In the genomic region with DNA sequence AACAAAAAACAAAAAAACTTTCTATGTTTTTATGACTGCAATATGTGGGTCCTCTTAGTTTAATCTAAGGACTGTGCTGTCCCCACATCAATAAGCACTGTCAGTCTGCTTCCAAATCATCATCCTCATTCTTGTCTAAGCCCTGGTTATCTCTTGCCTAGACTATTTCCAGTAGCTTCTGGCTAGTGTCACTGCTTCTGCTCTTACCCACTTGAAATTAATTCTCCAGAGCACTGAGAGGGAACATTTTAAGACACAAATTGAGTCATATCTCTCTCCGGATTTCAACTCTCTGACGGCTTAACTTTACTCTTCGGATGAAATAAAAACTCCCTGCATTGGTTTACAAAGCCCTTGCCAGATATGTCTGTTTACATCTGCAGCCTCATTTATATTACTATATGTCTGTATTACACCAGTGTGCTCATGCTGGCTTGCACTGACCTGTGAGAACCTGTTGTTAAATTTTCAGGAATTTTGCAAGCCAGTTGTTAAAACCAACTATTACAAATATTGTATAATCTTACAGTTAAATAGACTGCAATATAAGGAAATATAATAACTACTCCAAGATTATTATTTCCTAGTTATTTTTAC, we compare ENCODE assay signal across 24 cellular contexts.
A peak's percentile ranks its signal among the peaks of the same experiment; 100 is the strongest.
DNase-seq lines count a peak whose midpoint lies in the region; ATAC-seq and TF ChIP-seq lines count a peak whose summit lies in the region.
"Had no signal": no experiment of that assay in that cellular context is flagged by ENCODE, and none has a peak within 500 bp of the region (broad histone marks: within the 10 kb centered on the region; RNA-seq: fewer than 3 reads in every experiment).

No MANE protein-coding gene starts in this region.

- no peak overlapping the region for H2AFZ ChIP-seq in hepatocyte
- H2AFZ ChIP-seq in MM.1S (ENCODE audit: low read length): no peak overlapping the region

- H3K9ac ChIP-seq in MM.1S (ENCODE audit: low read length): no peak overlapping the region

- no peaks in the 10 kb centered on the region for H4K20me1 ChIP-seq in hepatocyte (ENCODE audit: insufficient read depth, poor library complexity, severe bottlenecking)
- H4K20me1 ChIP-seq in MM.1S (ENCODE audit: insufficient read depth, low read length): no peaks in the 10 kb centered on the region

- ATAC-seq in Right ventricle myocardium inferior: peak; percentile 89
- ATAC-seq in heart left ventricle: peak; percentile 88 to 97 (median 95)
- ATAC-seq: PC-3 had no signal

- intact Hi-C loops in Right ventricle myocardium inferior (cut with DNase I): loop anchor here (10.0 kb wide), 1 partner anchor 589 kb away; no protein-coding TSS in a partner anchor
- intact Hi-C loops in cardiac septum (cut with DNase I): loop anchor here (10.0 kb wide), 3 partner anchors 199 to 589 kb away; partner anchors contain the start of gene ADGRL3
- intact Hi-C loops in heart left ventricle (cut with DNase I): no loop called here

- DNase-seq in Right ventricle myocardium inferior (ENCODE audit: missing footprints) (no peak), cardiac septum (ENCODE audit: low spot score) (no peak), heart left ventricle (no peak), hepatocyte (ENCODE audit: low spot score) (peak; percentile 21), MM.1S (no peak), H4 (ENCODE audit: low spot score) (no peak), MV-4-11 (lab: John Stamatoyannopoulos, UW) (no peak), anterior cingulate cortex (lab: John Stamatoyannopoulos, UW) (no peak)
- DNase-seq: 8988T; ACHN; BE2C; CD8-positive, alpha-beta memory T cell; IMR-90; KG1; MG63; NCI-H1048; NCI-H1417; NCI-H1694; NCI-H2029 treated with DMSO at 0.1 percent for 48 hours; NCI-H446 treated with DMSO at 0.1 percent for 48 hours; NCI-H526; NCI-H82; NK-92 treated with Interleukin-12 subunit alpha and Interleukin-12 subunit beta, amount 100 ng/mL, for 24 hours; PC-3 had no signal

- H3K27me3 ChIP-seq in heart left ventricle: no peaks in the 10 kb centered on the region
- no peaks in the 10 kb centered on the region for H3K27me3 ChIP-seq in hepatocyte
- no peaks in the 10 kb centered on the region for H3K27me3 ChIP-seq in MM.1S (replicated peaks; ENCODE audit: insufficient read depth, low read length)
- H3K27me3 ChIP-seq: BE2C, MG63 had no signal

- WGBS in heart left ventricle, 4 donors: 16 to 46% (median 28%) methylated on average over 3 of the region's 3 CpGs
- WGBS in hepatocyte (ENCODE audit: low lambda C conversion rate, missing lambda C conversion rate): 38% methylated on average over 3 of the region's 3 CpGs

- H3K4me3 ChIP-seq in heart left ventricle (no peak overlapping the region), hepatocyte (no peak overlapping the region), MM.1S (ENCODE audit: low read length) (no peak overlapping the region)
- H3K4me3 ChIP-seq: MG63 had no signal

- H3K36me3 ChIP-seq in heart left ventricle: no peaks in the 10 kb centered on the region
- H3K36me3 ChIP-seq in hepatocyte (replicated peaks; ENCODE audit: insufficient read depth, low read depth): no peaks in the 10 kb centered on the region
- no peaks in the 10 kb centered on the region for H3K36me3 ChIP-seq in MM.1S (replicated peaks; ENCODE audit: insufficient read depth, low read length)
- H3K36me3 ChIP-seq: BE2C, MG63 had no signal

- no peaks in the 10 kb centered on the region for H3K79me2 ChIP-seq in hepatocyte
- no peaks in the 10 kb centered on the region for H3K79me2 ChIP-seq in MM.1S (ENCODE audit: low read length)

- TF ChIP-seq CTCF in heart left ventricle (IDR thresholded peaks at IDR 0.05) (no peak), hepatocyte (IDR thresholded peaks at IDR 0.05; ENCODE audit: poor library complexity) (no peak), MM.1S (IDR thresholded peaks at IDR 0.05; ENCODE audit: low read length) (no peak)

- H3K9me2 ChIP-seq in hepatocyte (replicated peaks; ENCODE audit: insufficient read depth): no peaks in the 10 kb centered on the region
- H3K9me2 ChIP-seq in MM.1S (replicated peaks; ENCODE audit: insufficient read depth, low read length): no peaks in the 10 kb centered on the region

- H3K4me1 ChIP-seq in heart left ventricle: peaks cover 0 to 8% (median 1%) of the 10 kb centered on the region in 12 donors
- no peaks in the 10 kb centered on the region for H3K4me1 ChIP-seq in hepatocyte (ENCODE audit: insufficient read depth)
- no peaks in the 10 kb centered on the region for H3K4me1 ChIP-seq in MM.1S (ENCODE audit: low read length)
- H3K4me1 ChIP-seq: BE2C had no signal

- H3K9me3 ChIP-seq in heart left ventricle (peaks cover 0 to 3% (median 0%) of the 10 kb centered on the region in 12 donors), hepatocyte (ENCODE audit: low read depth) (no peaks in the 10 kb centered on the region), MM.1S (replicated peaks; ENCODE audit: insufficient read depth, low read length) (no peaks in the 10 kb centered on the region)
- H3K9me3 ChIP-seq: BE2C, MG63 had no signal

- H3K27ac ChIP-seq in heart left ventricle: peak overlapping the region in 5 of 12 donors; percentile 16 to 75 (median 47)
- H3K27ac ChIP-seq in hepatocyte: no peak overlapping the region
- no peak overlapping the region for H3K27ac ChIP-seq in MM.1S (ENCODE audit: low read length)

- H3K4me2 ChIP-seq in hepatocyte (no peak overlapping the region), MM.1S (ENCODE audit: low read depth, low read length) (no peak overlapping the region)

- no peak for TF ChIP-seq POLR2A in heart left ventricle (IDR thresholded peaks at IDR 0.05)

- no peaks in the 10 kb centered on the region for H3F3A ChIP-seq in MM.1S (ENCODE audit: insufficient read depth, low read length)

Comparison
In these comparisons a context has a peak if more than half of its experiments do, and no peak if none do; other contexts are left out.
1. intact Hi-C loops: an anchor here in Right ventricle myocardium inferior (10.0 kb wide) and cardiac septum (10.0 kb wide); none called in heart left ventricle.